Comparison of ENCODE assay signal across 9 cellular contexts in the genomic region with DNA sequence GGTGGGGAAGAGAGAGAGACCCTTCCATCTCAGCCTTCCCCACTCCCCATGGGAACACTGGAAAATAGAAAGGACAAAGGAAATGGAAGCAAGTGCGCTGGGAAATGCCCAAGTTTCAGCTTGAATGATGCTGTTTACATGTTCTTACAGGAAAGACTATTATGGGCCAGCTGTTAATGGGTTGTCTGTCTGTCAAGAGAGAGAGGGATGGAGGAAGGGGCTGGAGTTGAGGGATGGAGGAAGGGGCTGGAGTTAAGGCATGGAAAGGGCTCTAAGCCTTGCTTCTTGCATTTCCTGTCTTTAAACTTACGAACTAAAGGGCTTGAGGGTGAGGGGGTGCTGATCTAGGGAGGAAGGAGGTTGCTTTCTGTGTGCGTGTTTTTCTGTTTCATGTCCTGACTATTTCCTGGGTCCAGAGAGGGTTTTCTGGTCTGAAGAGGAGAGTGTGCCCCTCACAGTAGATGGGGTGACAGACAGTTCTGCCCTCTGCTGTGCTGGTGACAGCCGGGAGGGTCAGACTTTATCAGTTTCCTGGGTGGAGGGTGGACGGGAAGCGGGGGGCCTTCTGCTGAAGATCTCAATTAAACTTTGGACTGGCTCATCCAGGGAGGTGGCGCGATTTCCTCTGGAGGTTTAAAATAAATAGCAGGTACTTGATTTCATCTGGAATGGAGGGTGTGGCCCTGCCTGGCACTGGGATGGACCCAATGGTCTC. TPM values are rescaled to one million over a fixed set of nuclear protein-coding genes. Genes with fewer than 3 reads are reported as not detected.
DNase-seq lines count a peak whose midpoint lies in the region; ATAC-seq and TF ChIP-seq lines count a peak whose summit lies in the region.
"Had no signal": no experiment of that assay in that cellular context is flagged by ENCODE, and none has a peak within 500 bp of the region (broad histone marks: within the 10 kb centered on the region; RNA-seq: fewer than 3 reads in every experiment).

No MANE protein-coding gene starts in this region.

- H3K9me3 ChIP-seq in hepatocyte (ENCODE audit: low read depth) (no peaks in the 10 kb centered on the region), smooth muscle cell (replicated peaks; ENCODE audit: low read depth) (no peaks in the 10 kb centered on the region)

- H3K79me2 ChIP-seq in hepatocyte (peaks cover 83% of the 10 kb centered on the region), smooth muscle cell (ENCODE audit: low read depth) (peaks cover 35% of the 10 kb centered on the region)

- POLR2A ChIA-PET in activated B cell treated with CpG ODN at 0.5 μM for 24 hours (lab: Charles Lee): interaction anchor here (0.6 to 0.8 kb wide), 2 partner anchors 31 to 95 kb away, joined by 4 to 5 read pairs; no protein-coding TSS in a partner anchor

- no peak overlapping the region for H3K9ac ChIP-seq in smooth muscle cell (ENCODE audit: low read depth)

- H2AFZ ChIP-seq in hepatocyte (no peak overlapping the region), smooth muscle cell (ENCODE audit: low read depth) (no peak overlapping the region)

- H3K4me1 ChIP-seq in hepatocyte (ENCODE audit: insufficient read depth): peaks cover 44% of the 10 kb centered on the region
- peaks cover 4% of the 10 kb centered on the region for H3K4me1 ChIP-seq in smooth muscle cell (ENCODE audit: low read depth)

- H3K27me3 Mint-ChIP-seq in IgD-negative memory B cell: no peaks in the 10 kb centered on the region
- H3K27me3 Mint-ChIP-seq in activated B cell treated with CpG ODN at 0.5 μM for 24 hours: no peaks in the 10 kb centered on the region

- no peaks in the 10 kb centered on the region for H3K9me2 ChIP-seq in hepatocyte (replicated peaks; ENCODE audit: insufficient read depth)

- DNase-seq in activated B cell treated with CpG ODN at 0.5 μM for 24 hours (no peak), hepatocyte (ENCODE audit: low spot score) (no peak), smooth muscle cell (lab: John Stamatoyannopoulos, UW; ENCODE audit: unreplicated experiment) (no peak), sciatic nerve (ENCODE audit: low spot score) (no peak)
- no peak for DNase-seq in effector CD4-positive, alpha-beta T cell
- DNase-seq: KBM-7, T-helper 9 cell had no signal

- TF ChIP-seq CTCF in activated B cell treated with CpG ODN at 0.5 μM for 24 hours (IDR thresholded peaks at IDR 0.05) (no peak), hepatocyte (IDR thresholded peaks at IDR 0.05; ENCODE audit: poor library complexity) (no peak), smooth muscle cell (IDR thresholded peaks at IDR 0.05; ENCODE audit: borderline replicate concordance, insufficient read depth, poor library complexity, severe bottlenecking) (no peak)

- H3F3A ChIP-seq in smooth muscle cell (ENCODE audit: low read depth): no peaks in the 10 kb centered on the region

- H3K36me3 ChIP-seq in hepatocyte (replicated peaks; ENCODE audit: insufficient read depth, low read depth) (no peaks in the 10 kb centered on the region), smooth muscle cell (ENCODE audit: low read depth) (no peaks in the 10 kb centered on the region)

- peak overlapping the region; percentile 77 for H3K27ac ChIP-seq in hepatocyte
- peak overlapping the region; percentile 12 for H3K27ac ChIP-seq in smooth muscle cell (ENCODE audit: low read depth)

- no peaks in the 10 kb centered on the region for H3K9me3 Mint-ChIP-seq in IgD-negative memory B cell
- no peaks in the 10 kb centered on the region for H3K9me3 Mint-ChIP-seq in activated B cell treated with CpG ODN at 0.5 μM for 24 hours

- CTCF ChIA-PET in activated B cell treated with CpG ODN at 0.5 μM for 24 hours (lab: Charles Lee): no interaction called here

- ATAC-seq in activated B cell treated with CpG ODN at 0.5 μM for 24 hours (ENCODE audit: low read depth) (no peak), GM19023 (IDR thresholded peaks at IDR 0.05; ENCODE audit: unreplicated experiment) (no peak), sciatic nerve (no peak)

- H4K20me1 ChIP-seq in hepatocyte (ENCODE audit: insufficient read depth, poor library complexity, severe bottlenecking): no peaks in the 10 kb centered on the region
- H4K20me1 ChIP-seq in smooth muscle cell (ENCODE audit: low read depth): peaks cover 5% of the 10 kb centered on the region

- H3K27ac Mint-ChIP-seq in IgD-negative memory B cell (peak overlapping the region in 2 of 3 donors; percentile 88 to 90), activated B cell treated with CpG ODN at 0.5 μM for 24 hours (peak overlapping the region; percentile 47)

- no peak overlapping the region for H3K4me3 ChIP-seq in hepatocyte
- no peak overlapping the region for H3K4me3 ChIP-seq in smooth muscle cell

- H3K4me2 ChIP-seq in hepatocyte: peak overlapping the region; percentile 30
- H3K4me2 ChIP-seq in smooth muscle cell: no peak overlapping the region

- H3K4me1 Mint-ChIP-seq in IgD-negative memory B cell: peaks cover 17 to 54% (median 32%) of the 10 kb centered on the region in 3 donors
- peaks cover 56% of the 10 kb centered on the region for H3K4me1 Mint-ChIP-seq in activated B cell treated with CpG ODN at 0.5 μM for 24 hours

- intact Hi-C loops in activated B cell treated with CpG ODN at 0.5 μM for 24 hours (cut with micrococcal nuclease) (no loop called here), sciatic nerve (cut with DNase I) (no loop called here)

- WGBS in hepatocyte (ENCODE audit: low lambda C conversion rate, missing lambda C conversion rate): 40% methylated on average over 8 of the region's 8 CpGs
- WGBS in smooth muscle cell (ENCODE audit: low lambda C conversion rate): 52% methylated on average over 8 of the region's 8 CpGs

- H3K27me3 ChIP-seq in hepatocyte (no peaks in the 10 kb centered on the region), smooth muscle cell (ENCODE audit: low read depth) (no peaks in the 10 kb centered on the region)

- peak overlapping the region in 1 of 4 donors; percentile 73 for H3K4me3 Mint-ChIP-seq in IgD-negative memory B cell
- H3K4me3 Mint-ChIP-seq in activated B cell treated with CpG ODN at 0.5 μM for 24 hours: no peak overlapping the region

- peaks cover 7% of the 10 kb centered on the region for H3K36me3 Mint-ChIP-seq in IgD-negative memory B cell
- peaks cover 4% of the 10 kb centered on the region for H3K36me3 Mint-ChIP-seq in activated B cell treated with CpG ODN at 0.5 μM for 24 hours (ENCODE audit: low read depth)

RNA-seq across cellular contexts. Expression of gene GRK5, which starts 30.5 kb away (rescaled TPM):
- polyA plus RNA-seq in IgD-negative memory B cell (18.1 TPM), hepatocyte (7.6 and 8.7 TPM in 2 replicates), smooth muscle cell (4.4 and 5.0 TPM in 2 replicates)
- total RNA-seq in activated B cell treated with CpG ODN at 0.5 μM for 24 hours (19.9 and 21.3 TPM in 2 replicates), hepatocyte (19.9 and 20.5 TPM in 2 replicates), smooth muscle cell (5.2 and 7.0 TPM in 2 replicates), sciatic nerve (54.1 TPM)

RNA-seq across cellular contexts. Expression of gene PRDX3, which starts 59.3 kb away (rescaled TPM):
- 71.2 TPM for polyA plus RNA-seq in IgD-negative memory B cell
- 62.8 and 63.7 TPM in 2 replicates for total RNA-seq in activated B cell treated with CpG ODN at 0.5 μM for 24 hours
- 326 and 333 TPM in 2 replicates for total RNA-seq in hepatocyte
- polyA plus RNA-seq in hepatocyte: 282 and 294 TPM in 2 replicates
- 156 and 162 TPM in 2 replicates for total RNA-seq in smooth muscle cell
- polyA plus RNA-seq in smooth muscle cell: 97.3 and 123 TPM in 2 replicates
- 62.3 TPM for total RNA-seq in sciatic nerve
